Comparison of ENCODE assay signal across 8 cellular contexts in genomic region chr21:23593582-23593981, GRCh38.
"Had no signal": no experiment of that assay in that cellular context is flagged by ENCODE, and none has a peak within 500 bp of the region (broad histone marks: within the 10 kb centered on the region; RNA-seq: fewer than 3 reads in every experiment).

No MANE protein-coding gene starts in this region.

- H3K9ac ChIP-seq: KMS-11 had no signal

- H3K4me2 ChIP-seq: KMS-11 had no signal

- H3K27ac ChIP-seq: HL-60, KMS-11 had no signal

- FAIRE-seq: HTR-8/SVneo, K562 had no signal

- ATAC-seq: K562 had no signal

- DNase-seq: IMR-90, Karpas-422, KBM-7, KG1 had no signal

- H3K4me3 ChIP-seq: K562 had no signal
